In the genomic region with DNA sequence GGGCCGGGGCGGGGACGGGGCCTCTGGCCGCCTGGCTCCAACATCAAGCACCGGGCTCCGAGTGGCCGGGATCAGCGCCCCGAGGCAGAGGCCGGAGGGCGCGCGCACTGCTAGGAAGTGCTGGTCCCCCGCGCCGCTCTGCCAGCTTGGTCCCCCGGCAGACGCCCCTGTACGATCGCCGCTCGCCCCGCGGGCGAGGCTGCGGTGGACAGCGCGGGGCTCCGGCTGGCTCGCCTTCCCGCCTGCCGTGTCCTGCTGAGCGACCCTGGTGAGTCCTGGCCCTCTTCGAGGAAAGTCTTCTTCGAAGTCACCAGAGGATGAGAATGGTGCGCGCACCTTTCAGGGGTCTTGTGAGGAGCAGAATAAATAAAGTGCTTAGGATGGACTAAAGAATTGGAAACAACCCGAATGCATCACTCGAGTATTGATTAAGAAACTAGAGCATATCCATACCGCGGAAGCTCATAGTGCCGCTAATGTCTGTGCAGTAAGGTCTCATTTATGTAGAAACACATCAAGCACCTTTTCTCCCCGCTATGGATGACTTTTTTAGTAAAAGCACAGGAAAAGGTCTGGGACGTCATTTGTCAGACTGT, we compare ENCODE assay signal across 8 cellular contexts. TPM values are rescaled to one million over a fixed set of nuclear protein-coding genes. Genes with fewer than 3 reads are reported as not detected.
A peak's percentile ranks its signal among the peaks of the same experiment; 100 is the strongest.
DNase-seq lines count a peak whose midpoint lies in the region; ATAC-seq, FAIRE-seq and TF ChIP-seq lines count a peak whose summit lies in the region.

No MANE protein-coding gene starts in this region.

- H3K36me3 ChIP-seq in HUES6 (ENCODE audit: control insufficient read depth, insufficient read depth, low read length): peaks cover 15% of the 10 kb centered on the region
- peaks cover 3% of the 10 kb centered on the region for H3K36me3 ChIP-seq in bronchial epithelial cell (ENCODE audit: control insufficient read depth, insufficient read depth, low read length)
- H3K36me3 ChIP-seq in mucosa of rectum (ENCODE audit: control insufficient read depth in 2 of 2, insufficient read depth in 2 of 2, low read length in 2 of 2): peaks cover 4 to 18% of the 10 kb centered on the region in 2 donors

- FAIRE-seq in bronchial epithelial cell (lab: Jason Lieb, UNC): no peak

- H3K27ac ChIP-seq in HUES6 (ENCODE audit: low read depth, low read length): no peak overlapping the region
- H3K27ac ChIP-seq in mucosa of rectum (ENCODE audit: low read depth in 2 of 2, low read length in 2 of 2): peak overlapping the region; percentile 78 to 92

- peak; percentile 2 for ATAC-seq in GM18511 (IDR thresholded peaks at IDR 0.05; ENCODE audit: unreplicated experiment)
- no peak for ATAC-seq in HG02642 (IDR thresholded peaks at IDR 0.05; ENCODE audit: poor library complexity, unreplicated experiment)

- DNase-seq in bronchial epithelial cell (ENCODE audit: low read depth): peak; percentile 28
- no peak for DNase-seq in NCI-H526 treated with DMSO at 0.1 percent for 48 hours (lab: John Stamatoyannopoulos, UW)
- no peak for DNase-seq in hepatic stellate cell (ENCODE audit: low spot score)
- DNase-seq in SHP77 treated with DMSO at 0.1 percent for 48 hours (lab: John Stamatoyannopoulos, UW): no peak

- TF ChIP-seq CTCF in bronchial epithelial cell (IDR thresholded peaks at IDR 0.05; ENCODE audit: insufficient read depth, low read length, severe bottlenecking): no peak

- peak overlapping the region; percentile 98 for H3K4me3 ChIP-seq in HUES6 (ENCODE audit: low read depth, low read length)
- peak overlapping the region; percentile 88 for H3K4me3 ChIP-seq in bronchial epithelial cell (ENCODE audit: low read depth, low read length)
- peak overlapping the region; percentile 58 to 96 for H3K4me3 ChIP-seq in mucosa of rectum (ENCODE audit: low read length in 2 of 2)

- H3K27me3 ChIP-seq in HUES6 (ENCODE audit: control insufficient read depth, insufficient read depth, low read length) (no peaks in the 10 kb centered on the region), bronchial epithelial cell (ENCODE audit: control insufficient read depth, insufficient read depth, low read length) (no peaks in the 10 kb centered on the region), mucosa of rectum (ENCODE audit: control insufficient read depth in 2 of 2, insufficient read depth in 2 of 2, low read length in 2 of 2) (no peaks in the 10 kb centered on the region)

- H3K9ac ChIP-seq in HUES6 (ENCODE audit: low read length): peak overlapping the region; percentile 76
- peak overlapping the region; percentile 76 to 93 for H3K9ac ChIP-seq in mucosa of rectum (ENCODE audit: low read depth in 1 of 2, low read length in 2 of 2)

- H3K4me1 ChIP-seq in HUES6 (ENCODE audit: control insufficient read depth, insufficient read depth, low read length) (peaks cover 5% of the 10 kb centered on the region; the same call in 1 of the 2 replicates), mucosa of rectum (ENCODE audit: control insufficient read depth in 2 of 2, insufficient read depth in 2 of 2, low read length in 2 of 2) (peaks cover 9 to 10% of the 10 kb centered on the region in 2 donors)

- H3K9me3 ChIP-seq in HUES6 (ENCODE audit: control insufficient read depth, insufficient read depth, low read depth, low read length) (no peaks in the 10 kb centered on the region), mucosa of rectum (ENCODE audit: control insufficient read depth in 2 of 2, low read length in 2 of 2) (no peaks in the 10 kb centered on the region)

RNA-seq across cellular contexts. Expression of a gene that starts 0.4 kb away (rescaled TPM):
- 7.6 and 10.6 TPM in 2 replicates for total RNA-seq in bronchial epithelial cell

RNA-seq across cellular contexts. Expression of a gene that starts 22.8 kb away (rescaled TPM):
- 17.5 and 22.4 TPM in 2 replicates for total RNA-seq in bronchial epithelial cell

RNA-seq across cellular contexts. Expression of a gene that starts 36.1 kb away (rescaled TPM):
- total RNA-seq in bronchial epithelial cell: not detected in 2 replicates

RNA-seq across cellular contexts. Expression of a gene that starts 52.8 kb away (rescaled TPM):
- total RNA-seq in bronchial epithelial cell: not detected in 2 replicates
